16 cellular contexts compared by ENCODE assay signal in genomic region chr15:33584797-33585196, GRCh38.
A peak's percentile ranks its signal among the peaks of the same experiment; 100 is the strongest.
DNase-seq lines count a peak whose midpoint lies in the region; ATAC-seq and TF ChIP-seq lines count a peak whose summit lies in the region.
"Had no signal": no experiment of that assay in that cellular context is flagged by ENCODE, and none has a peak within 500 bp of the region (broad histone marks: within the 10 kb centered on the region; RNA-seq: fewer than 3 reads in every experiment).

No MANE protein-coding gene starts in this region.

- no peak for TF ChIP-seq CTCF in MCF 10A (IDR thresholded peaks at IDR 0.05; ENCODE audit: unreplicated experiment)
- no peak for TF ChIP-seq CTCF in breast epithelium (IDR thresholded peaks at IDR 0.05)
- no peak for TF ChIP-seq CTCF in RWPE2 (IDR thresholded peaks at IDR 0.05; ENCODE audit: poor library complexity, severe bottlenecking)
- TF ChIP-seq CTCF in fibroblast of pulmonary artery (IDR thresholded peaks at IDR 0.05; ENCODE audit: low read length, missing control alignments) = no peak
- no peak for TF ChIP-seq CTCF in smooth muscle cell (IDR thresholded peaks at IDR 0.05; ENCODE audit: borderline replicate concordance, insufficient read depth, poor library complexity, severe bottlenecking)
- TF ChIP-seq CTCF in type B pancreatic cell (conservative IDR thresholded peaks at IDR 0.05) = no peak

- H3K4me3 Mint-ChIP-seq in MCF 10A (ENCODE audit: unreplicated experiment) (no peak overlapping the region), type B pancreatic cell (no peak overlapping the region)
- H3K4me3 Mint-ChIP-seq: activated naive CD4-positive, alpha-beta T cell treated with anti-CD3 and anti-CD28 coated beads, Interleukin-2, amount 10 ng/mL, durations not matched to agents 7 days and 5 days; HFFc6 had no signal

- H2AFZ ChIP-seq in smooth muscle cell (ENCODE audit: low read depth) = no peak overlapping the region

- intact Hi-C loops in MCF 10A (cut with micrococcal nuclease) (no loop called here), breast epithelium (cut with DNase I; ENCODE audit: low total_unique reads) (no loop called here)

- no peaks in the 10 kb centered on the region for H4K20me1 ChIP-seq in smooth muscle cell (ENCODE audit: low read depth)

- H3K36me3 ChIP-seq in breast epithelium (no peaks in the 10 kb centered on the region), RWPE2 (ENCODE audit: low read depth) (no peaks in the 10 kb centered on the region), smooth muscle cell (ENCODE audit: low read depth) (no peaks in the 10 kb centered on the region)
- H3K36me3 ChIP-seq: thoracic aorta had no signal

- H3K4me1 Mint-ChIP-seq in MCF 10A (ENCODE audit: insufficient read depth, unreplicated experiment) (peaks cover 5% of the 10 kb centered on the region), type B pancreatic cell (ENCODE audit: unreplicated experiment) (no peaks in the 10 kb centered on the region)
- H3K4me1 Mint-ChIP-seq: activated naive CD4-positive, alpha-beta T cell treated with anti-CD3 and anti-CD28 coated beads, Interleukin-2, amount 10 ng/mL, durations not matched to agents 7 days and 5 days had no signal

- H3K4me2 ChIP-seq in smooth muscle cell = no peak overlapping the region

- POLR2A ChIA-PET in MCF 10A (lab: Yijun Ruan, JAX) = interaction anchor here (0.8 kb wide), 1 partner anchor 17 kb away, joined by 3 read pairs; no protein-coding TSS in a partner anchor

- H3K36me3 Mint-ChIP-seq in MCF 10A (ENCODE audit: insufficient read depth, unreplicated experiment) = no peaks in the 10 kb centered on the region
- H3K36me3 Mint-ChIP-seq in type B pancreatic cell = no peaks in the 10 kb centered on the region
- H3K36me3 Mint-ChIP-seq: activated naive CD4-positive, alpha-beta T cell treated with anti-CD3 and anti-CD28 coated beads, Interleukin-2, amount 10 ng/mL, durations not matched to agents 7 days and 5 days had no signal

- CTCF ChIA-PET in MCF 10A (lab: Yijun Ruan, JAX) = no interaction called here

- peak; percentile 70 for DNase-seq in MCF 10A (ENCODE audit: unreplicated experiment)
- DNase-seq in breast epithelium (ENCODE audit: low spot score in 2 of 2) = no peak
- no peak for DNase-seq in RWPE2 (ENCODE audit: low spot score)
- peak; percentile 75 for DNase-seq in fibroblast of pulmonary artery (ENCODE audit: low read depth)
- DNase-seq in smooth muscle cell (lab: John Stamatoyannopoulos, UW; ENCODE audit: unreplicated experiment) = no peak
- DNase-seq in T-helper 2 cell = no peak
- DNase-seq in type B pancreatic cell (ENCODE audit: extremely low spot score, unreplicated experiment) = no peak
- DNase-seq: activated CD8-positive, alpha-beta memory T cell treated with anti-CD3 and anti-CD28 coated beads for 24 hours; activated naive CD4-positive, alpha-beta T cell treated with anti-CD3 and anti-CD28 coated beads, Interleukin-2, amount 10 ng/mL, durations not matched to agents 7 days and 5 days; HFFc6; MM.1S; NCI-H345; RPMI8226 had no signal

- ATAC-seq in RWPE2 (ENCODE audit: low read depth) (peak; percentile 77), HG03196 (IDR thresholded peaks at IDR 0.05; ENCODE audit: unreplicated experiment) (no peak)
- ATAC-seq: esophagus mucosa had no signal

- H3K27me3 ChIP-seq in breast epithelium = no peaks in the 10 kb centered on the region
- H3K27me3 ChIP-seq in RWPE2 (ENCODE audit: insufficient read depth, poor library complexity, severe bottlenecking) = no peaks in the 10 kb centered on the region
- H3K27me3 ChIP-seq in smooth muscle cell (ENCODE audit: low read depth) = no peaks in the 10 kb centered on the region

- H3K27ac Mint-ChIP-seq in MCF 10A (ENCODE audit: low read depth, unreplicated experiment) (no peak overlapping the region), type B pancreatic cell (no peak overlapping the region)
- H3K27ac Mint-ChIP-seq: activated naive CD4-positive, alpha-beta T cell treated with anti-CD3 and anti-CD28 coated beads, Interleukin-2, amount 10 ng/mL, durations not matched to agents 7 days and 5 days; HFFc6 had no signal

- H3K4me3 ChIP-seq in breast epithelium (no peak overlapping the region), RWPE2 (ENCODE audit: severe bottlenecking) (no peak overlapping the region), fibroblast of pulmonary artery (replicated peaks; ENCODE audit: low read depth, low read length) (no peak overlapping the region), smooth muscle cell (no peak overlapping the region)
- H3K4me3 ChIP-seq: thoracic aorta had no signal

- H3K9me3 ChIP-seq in breast epithelium (no peaks in the 10 kb centered on the region), RWPE2 (ENCODE audit: severe bottlenecking) (no peaks in the 10 kb centered on the region), smooth muscle cell (replicated peaks; ENCODE audit: low read depth) (no peaks in the 10 kb centered on the region)
- H3K9me3 ChIP-seq: thoracic aorta had no signal

- H3K4me1 ChIP-seq in breast epithelium (no peaks in the 10 kb centered on the region), RWPE2 (ENCODE audit: insufficient read depth, poor library complexity, severe bottlenecking) (no peaks in the 10 kb centered on the region), smooth muscle cell (ENCODE audit: low read depth) (peaks cover 13% of the 10 kb centered on the region)

- H3K27me3 Mint-ChIP-seq in MCF 10A (ENCODE audit: insufficient read depth, unreplicated experiment) (no peaks in the 10 kb centered on the region), type B pancreatic cell (no peaks in the 10 kb centered on the region)
- H3K27me3 Mint-ChIP-seq: activated naive CD4-positive, alpha-beta T cell treated with anti-CD3 and anti-CD28 coated beads, Interleukin-2, amount 10 ng/mL, durations not matched to agents 7 days and 5 days had no signal

- H3K9me3 Mint-ChIP-seq in MCF 10A (ENCODE audit: unreplicated experiment) (no peaks in the 10 kb centered on the region), type B pancreatic cell (no peaks in the 10 kb centered on the region)
- H3K9me3 Mint-ChIP-seq: activated naive CD4-positive, alpha-beta T cell treated with anti-CD3 and anti-CD28 coated beads, Interleukin-2, amount 10 ng/mL, durations not matched to agents 7 days and 5 days; HFFc6 had no signal

- H3K9ac ChIP-seq in smooth muscle cell (ENCODE audit: low read depth) = no peak overlapping the region

- 48% methylated on average over 8 of the region's 8 CpGs for WGBS in smooth muscle cell (ENCODE audit: low lambda C conversion rate)

- no TSS peak for BruUV-seq in MCF 10A (replicated peaks; lab: Mats Ljungman, UMichigan)

- H3K27ac ChIP-seq in breast epithelium (no peak overlapping the region), RWPE2 (ENCODE audit: poor library complexity, severe bottlenecking) (no peak overlapping the region), smooth muscle cell (ENCODE audit: low read depth) (peak overlapping the region; percentile 47)
- H3K27ac ChIP-seq: thoracic aorta had no signal

- TF ChIP-seq POLR2A in breast epithelium (IDR thresholded peaks at IDR 0.05) = no peak

- peaks cover 10% of the 10 kb centered on the region for H3F3A ChIP-seq in smooth muscle cell (ENCODE audit: low read depth)

- no peaks in the 10 kb centered on the region for H3K79me2 ChIP-seq in smooth muscle cell (ENCODE audit: low read depth)

Comparison
In these comparisons a context has a peak if more than half of its experiments do, and no peak if none do; other contexts are left out.
1. DNase-seq: peak in MCF 10A (single experiment) and fibroblast of pulmonary artery (single experiment); none in breast epithelium (0 of 2), RWPE2 (single experiment), smooth muscle cell (single experiment), T-helper 2 cell (0 of 5) and type B pancreatic cell (single experiment).